In the genomic region with DNA sequence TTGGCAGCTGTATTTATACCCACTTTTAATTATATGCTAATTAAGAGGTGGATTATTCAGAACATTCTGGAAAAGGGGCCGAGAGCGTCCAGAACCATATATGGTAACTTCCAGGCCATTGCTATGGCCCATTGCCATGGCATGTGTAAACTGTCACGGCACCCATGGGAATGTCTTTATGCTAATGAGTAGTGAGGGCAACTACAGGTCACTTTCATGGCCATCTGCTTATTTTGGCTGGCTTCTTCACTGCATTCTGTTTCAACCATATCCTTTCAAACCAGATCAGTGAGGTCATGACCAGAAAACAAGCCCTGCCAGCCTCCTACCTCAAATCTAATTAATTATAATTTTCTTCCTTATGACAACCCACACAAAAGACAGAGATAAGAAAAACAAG, we compare ENCODE assay signal across 14 cellular contexts.
DNase-seq lines count a peak whose midpoint lies in the region; ATAC-seq and TF ChIP-seq lines count a peak whose summit lies in the region.
"Had no signal": no experiment of that assay in that cellular context is flagged by ENCODE, and none has a peak within 500 bp of the region (broad histone marks: within the 10 kb centered on the region; RNA-seq: fewer than 3 reads in every experiment).

No MANE protein-coding gene starts in this region.

- H3K9ac ChIP-seq in adipocyte (ENCODE audit: low read length): no peak overlapping the region

- H3K9me3 ChIP-seq in adipocyte (ENCODE audit: control insufficient read depth, low read length): no peaks in the 10 kb centered on the region
- H3K9me3 ChIP-seq in vagina: no peaks in the 10 kb centered on the region

- H3K4me3 Mint-ChIP-seq in endothelial cell (ENCODE audit: unreplicated experiment): no peak overlapping the region
- H3K4me3 Mint-ChIP-seq: activated B cell treated with CpG ODN at 0.5 μM for 24 hours; activated T-helper 17 cell treated with anti-CD3 and anti-CD28 coated beads, Interleukin-2, amount 50 U/mL, for 72 hours had no signal

- H3K9me3 Mint-ChIP-seq in endothelial cell (ENCODE audit: unreplicated experiment): no peaks in the 10 kb centered on the region

- H3K27me3 Mint-ChIP-seq in endothelial cell (ENCODE audit: unreplicated experiment): peaks cover 2% of the 10 kb centered on the region
- H3K27me3 Mint-ChIP-seq: activated B cell treated with CpG ODN at 0.5 μM for 24 hours; activated T-helper 17 cell treated with anti-CD3 and anti-CD28 coated beads, Interleukin-2, amount 50 U/mL, for 72 hours had no signal

- H3K4me3 ChIP-seq in adipocyte (ENCODE audit: low read length) (no peak overlapping the region), foreskin fibroblast (ENCODE audit: low read depth in 1 of 2, low read length in 2 of 2) (no peak overlapping the region), vagina (no peak overlapping the region)

- no peak overlapping the region for H3K27ac ChIP-seq in vagina
- H3K27ac ChIP-seq: HL-60, RWPE1 had no signal

- no peak for TF ChIP-seq POLR2A in vagina (IDR thresholded peaks at IDR 0.05)

- peak; percentile 0 for DNase-seq in NCI-H2171 treated with DMSO at 0.1 percent for 48 hours (lab: John Stamatoyannopoulos, UW)
- DNase-seq in NCI-H2171 (lab: John Stamatoyannopoulos, UW): no peak
- DNase-seq in adipocyte (ENCODE audit: low read depth): peak; percentile 3
- peak; percentile 58 to 74 for DNase-seq in foreskin fibroblast
- no peak for DNase-seq in sciatic nerve (ENCODE audit: low spot score)
- DNase-seq in activated gamma-delta T cell treated with Interleukin-2 at 50 U/mL for 16 hours: no peak
- DNase-seq in endothelial cell (ENCODE audit: low spot score): no peak
- no peak for DNase-seq in vagina (ENCODE audit: extremely low spot score in 2 of 2)
- DNase-seq: activated B cell treated with CpG ODN at 0.5 μM for 24 hours, GDM1, NCI-H1417 treated with DMSO at 0.1 percent for 48 hours had no signal

- H3K4me1 ChIP-seq in adipocyte (ENCODE audit: control insufficient read depth, insufficient read depth, low read length): no peaks in the 10 kb centered on the region
- peaks cover 7% of the 10 kb centered on the region for H3K4me1 ChIP-seq in vagina

- H3K36me3 ChIP-seq in adipocyte (ENCODE audit: control insufficient read depth, insufficient read depth, low read length, severe bottlenecking) (peaks cover 17% of the 10 kb centered on the region), vagina (no peaks in the 10 kb centered on the region)

- peak; percentile 36 for ATAC-seq in sciatic nerve
- ATAC-seq: activated T-helper 17 cell treated with anti-CD3 and anti-CD28 coated beads, Interleukin-2, amount 50 U/mL, for 72 hours had no signal

- H3K27ac Mint-ChIP-seq in endothelial cell (ENCODE audit: unreplicated experiment): no peak overlapping the region
- H3K27ac Mint-ChIP-seq: activated B cell treated with CpG ODN at 0.5 μM for 24 hours; activated T-helper 17 cell treated with anti-CD3 and anti-CD28 coated beads, Interleukin-2, amount 50 U/mL, for 72 hours had no signal

- no peaks in the 10 kb centered on the region for H3K4me1 Mint-ChIP-seq in endothelial cell (ENCODE audit: unreplicated experiment)
- H3K4me1 Mint-ChIP-seq: activated B cell treated with CpG ODN at 0.5 μM for 24 hours; activated T-helper 17 cell treated with anti-CD3 and anti-CD28 coated beads, Interleukin-2, amount 50 U/mL, for 72 hours had no signal

- intact Hi-C loops in sciatic nerve (cut with DNase I) (no loop called here), vagina (cut with DNase I) (no loop called here)

- H3K27me3 ChIP-seq in adipocyte (replicated peaks; ENCODE audit: control insufficient read depth, insufficient read depth, low read length): no peaks in the 10 kb centered on the region
- H3K27me3 ChIP-seq in vagina: no peaks in the 10 kb centered on the region

- peaks cover 7% of the 10 kb centered on the region for H3K36me3 Mint-ChIP-seq in endothelial cell (ENCODE audit: low read depth, unreplicated experiment)

- TF ChIP-seq CTCF in foreskin fibroblast (IDR thresholded peaks at IDR 0.05; ENCODE audit: low read depth, low read length) (no peak), endothelial cell (IDR thresholded peaks at IDR 0.05; ENCODE audit: unreplicated experiment) (no peak), vagina (IDR thresholded peaks at IDR 0.05) (no peak)

Comparison
In these comparisons a context has a peak if more than half of its experiments do, and no peak if none do; other contexts are left out.
1. DNase-seq: peak in NCI-H2171 treated with DMSO at 0.1 percent for 48 hours (single experiment), adipocyte (single experiment) and foreskin fibroblast (2 of 2); none in NCI-H2171 (single experiment), sciatic nerve (single experiment), activated gamma-delta T cell treated with Interleukin-2 at 50 U/mL for 16 hours (single experiment), endothelial cell (single experiment) and vagina (0 of 2).